In the genomic region with DNA sequence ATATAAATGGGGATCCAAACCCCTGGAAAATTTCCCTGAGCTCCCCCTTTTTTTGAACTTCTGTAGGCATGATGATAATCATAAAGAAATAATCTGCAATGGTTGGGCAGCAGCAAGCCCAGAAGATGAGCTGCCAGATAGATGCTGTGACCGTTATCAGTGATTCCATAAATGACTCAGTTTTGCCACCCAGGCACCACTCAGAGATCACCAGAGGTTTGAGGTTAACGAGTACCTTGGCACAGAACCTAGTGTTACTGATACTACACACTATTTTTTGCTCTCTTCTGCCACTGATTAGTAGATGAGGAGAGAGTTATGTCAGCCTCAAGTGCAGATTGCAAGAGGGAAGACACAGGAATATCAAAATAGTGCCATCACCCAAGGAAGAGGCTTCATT, we compare ENCODE assay signal across 10 cellular contexts.
DNase-seq lines count a peak whose midpoint lies in the region; ATAC-seq and TF ChIP-seq lines count a peak whose summit lies in the region.
"Had no signal": no experiment of that assay in that cellular context is flagged by ENCODE, and none has a peak within 500 bp of the region (broad histone marks: within the 10 kb centered on the region; RNA-seq: fewer than 3 reads in every experiment).

No MANE protein-coding gene starts in this region.

- H4K20me1 ChIP-seq in OCI-LY3 (ENCODE audit: insufficient read depth, low read length), result no peaks in the 10 kb centered on the region

- POLR2A ChIA-PET in A673 (lab: Charles Lee; ENCODE audit: low non-redundant PET), result no interaction called here

- H3K27ac Mint-ChIP-seq in activated naive CD4-positive, alpha-beta T cell treated with anti-CD3 and anti-CD28 coated beads, Interleukin-2, amount 50 U/mL, for 72 hours, result peak overlapping the region in 1 of 2 donors; percentile 89

- BruUV-seq in A673 (replicated peaks; lab: Mats Ljungman, UMichigan), result no TSS peak

- peak; percentile 48 for ATAC-seq in GM18907 (IDR thresholded peaks at IDR 0.05; ENCODE audit: unreplicated experiment)
- ATAC-seq in activated naive CD4-positive, alpha-beta T cell treated with anti-CD3 and anti-CD28 coated beads, Interleukin-2, amount 50 U/mL, for 72 hours, result peak; percentile 80 to 84

- peak overlapping the region; percentile 31 for H3K4me2 ChIP-seq in OCI-LY3 (ENCODE audit: low read length)

- H3K9me3 ChIP-seq in OCI-LY3 (ENCODE audit: insufficient read depth, low read length) (no peaks in the 10 kb centered on the region), A673 (ENCODE audit: low read depth, low read length, poor library complexity, severe bottlenecking) (no peaks in the 10 kb centered on the region)

- peak in 1 of 2 donors; percentile 66 for DNase-seq in activated naive CD4-positive, alpha-beta T cell treated with anti-CD3 and anti-CD28 coated beads, Interleukin-2, amount 50 U/mL, for 72 hours (ENCODE audit: low spot score in 2 of 2)
- DNase-seq in stimulated activated CD8-positive, alpha-beta memory T cell treated with anti-CD3 and anti-CD28 coated beads, Interleukin-7, amount 100 ng/mL, for 1 hour (ENCODE audit: low read depth in 2 of 2), result peak; percentile 17 to 23
- no peak for DNase-seq in NCI-H1417 treated with DMSO at 0.1 percent for 48 hours (lab: John Stamatoyannopoulos, UW)
- DNase-seq in cerebellar nuclear complex (lab: John Stamatoyannopoulos, UW), result no peak
- no peak for DNase-seq in A673 (ENCODE audit: low spot score)
- DNase-seq: aorta, DMS79, mesendoderm had no signal

- H3K36me3 Mint-ChIP-seq in activated naive CD4-positive, alpha-beta T cell treated with anti-CD3 and anti-CD28 coated beads, Interleukin-2, amount 50 U/mL, for 72 hours, result no peaks in the 10 kb centered on the region

- H3K27ac ChIP-seq in OCI-LY3 (ENCODE audit: low read length) (no peak overlapping the region), A673 (ENCODE audit: low read depth, low read length, poor library complexity, severe bottlenecking) (no peak overlapping the region)

- no peaks in the 10 kb centered on the region for H3K79me2 ChIP-seq in OCI-LY3 (ENCODE audit: low read length)

- peaks cover 37% of the 10 kb centered on the region for H3K4me1 ChIP-seq in OCI-LY3 (ENCODE audit: low read length)
- H3K4me1 ChIP-seq in A673 (ENCODE audit: insufficient read depth, low read length, poor library complexity, severe bottlenecking), result no peaks in the 10 kb centered on the region

- intact Hi-C loops in A673 (cut with micrococcal nuclease; ENCODE audit: unreplicated experiment), result no loop called here

- peaks cover 0 to 5% of the 10 kb centered on the region in 2 donors for H3K9me3 Mint-ChIP-seq in activated naive CD4-positive, alpha-beta T cell treated with anti-CD3 and anti-CD28 coated beads, Interleukin-2, amount 50 U/mL, for 72 hours

- H3K36me3 ChIP-seq in OCI-LY3 (replicated peaks; ENCODE audit: low read depth, low read length) (no peaks in the 10 kb centered on the region), A673 (ENCODE audit: insufficient read depth, low read length, poor library complexity, severe bottlenecking) (no peaks in the 10 kb centered on the region)

- H3K4me3 ChIP-seq in OCI-LY3 (ENCODE audit: low read length), result no peak overlapping the region
- no peak overlapping the region for H3K4me3 ChIP-seq in A673 (ENCODE audit: low read depth, low read length, poor library complexity, severe bottlenecking)

- H3K9ac ChIP-seq in OCI-LY3 (ENCODE audit: low read length), result no peak overlapping the region

- CTCF ChIA-PET in A673 (lab: Charles Lee), result no interaction called here

- H2AFZ ChIP-seq in OCI-LY3 (ENCODE audit: low read depth, low read length), result no peak overlapping the region; the same call in 1 of the 2 replicates

- no peaks in the 10 kb centered on the region for H3K27me3 ChIP-seq in OCI-LY3 (ENCODE audit: low read depth, low read length)
- no peaks in the 10 kb centered on the region for H3K27me3 ChIP-seq in A673 (replicated peaks; ENCODE audit: insufficient read depth, low read depth, low read length, poor library complexity)

- TF ChIP-seq CTCF in OCI-LY3 (IDR thresholded peaks at IDR 0.05; ENCODE audit: low read depth, low read length), result no peak
- no peak for TF ChIP-seq CTCF in A673 (conservative IDR thresholded peaks at IDR 0.05; ENCODE audit: low read depth, low read length)

Comparison
In these comparisons a context has a peak if more than half of its experiments do, and no peak if none do; other contexts are left out.
1. DNase-seq: peak in stimulated activated CD8-positive, alpha-beta memory T cell treated with anti-CD3 and anti-CD28 coated beads, Interleukin-7, amount 100 ng/mL, for 1 hour (2 of 2); none in NCI-H1417 treated with DMSO at 0.1 percent for 48 hours (single experiment), cerebellar nuclear complex (0 of 2) and A673 (single experiment).